Comparison of ENCODE assay signal across 8 cellular contexts in the genomic region with DNA sequence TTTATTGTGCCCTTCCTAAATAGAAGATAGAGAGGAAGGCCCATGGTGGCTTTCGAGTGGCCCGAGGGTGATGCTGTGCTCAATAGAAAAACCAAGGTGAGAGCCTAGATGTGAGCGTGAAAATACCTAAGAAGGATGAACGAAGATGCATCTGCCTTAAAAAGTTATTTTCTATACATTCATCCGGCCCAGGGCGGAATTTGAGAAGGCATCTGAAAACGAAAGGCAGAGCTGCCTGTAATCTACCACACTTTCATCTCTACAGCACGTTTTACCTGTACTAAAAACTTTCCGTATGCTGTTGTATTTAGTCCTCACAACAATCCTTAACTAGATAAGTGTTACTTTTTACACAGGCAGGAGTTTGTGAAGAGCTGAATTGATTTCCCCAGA. TPM values are rescaled to one million over a fixed set of nuclear protein-coding genes. Genes with fewer than 3 reads are reported as not detected.
DNase-seq lines count a peak whose midpoint lies in the region; ATAC-seq and TF ChIP-seq lines count a peak whose summit lies in the region.

No MANE protein-coding gene starts in this region.

- CTCF ChIA-PET in CD8-positive, alpha-beta memory T cell (lab: Charles Lee): interaction anchor here (1.1 kb wide), 1 partner anchor 47 kb away, joined by 4 read pairs; no protein-coding TSS in a partner anchor
- CTCF ChIA-PET in mammary epithelial cell (lab: Charles Lee; ENCODE audit: low non-redundant PET): no interaction called here

- H3K4me3 ChIP-seq in CD8-positive, alpha-beta memory T cell (ENCODE audit: low read length): peak overlapping the region; percentile 50
- peak overlapping the region; percentile 88 to 98 (median 91) for H3K4me3 ChIP-seq in mammary epithelial cell (replicated peaks in 1 of 3; ENCODE audit: insufficient read depth in 1 of 3, low read depth in 2 of 3, low read length in 3 of 3)

- no peaks in the 10 kb centered on the region for H3K27me3 ChIP-seq in CD8-positive, alpha-beta memory T cell (ENCODE audit: insufficient read depth, low read length, poor library complexity, severe bottlenecking)
- no peaks in the 10 kb centered on the region for H3K27me3 ChIP-seq in mammary epithelial cell (ENCODE audit: insufficient read depth, low read length)

- dilution Hi-C loops in mammary epithelial cell (cut with HindIII; ENCODE audit: low sequenced_read_pairs): no loop called here

- H3K4me3 Mint-ChIP-seq in CD8-positive, alpha-beta memory T cell: peak overlapping the region; percentile 78 to 100 (median 99)
- peak overlapping the region; percentile 100 for H3K4me3 Mint-ChIP-seq in neural crest cell

- peak overlapping the region; percentile 98 for H2AFZ ChIP-seq in mammary epithelial cell (ENCODE audit: low read depth, low read length)

- H3K9ac ChIP-seq in mammary epithelial cell (ENCODE audit: insufficient read depth, low read length): peak overlapping the region; percentile 89

- H3K27ac Mint-ChIP-seq in CD8-positive, alpha-beta memory T cell: peak overlapping the region; percentile 36 to 99 (median 86)
- peak overlapping the region; percentile 1 for H3K27ac Mint-ChIP-seq in neural crest cell (ENCODE audit: unreplicated experiment)

- H3K27me3 Mint-ChIP-seq in CD8-positive, alpha-beta memory T cell: no peaks in the 10 kb centered on the region
- H3K27me3 Mint-ChIP-seq in neural crest cell (ENCODE audit: low read depth): no peaks in the 10 kb centered on the region

- H3K4me1 ChIP-seq in CD8-positive, alpha-beta memory T cell (ENCODE audit: insufficient read depth, low read length): peaks cover 8% of the 10 kb centered on the region
- peaks cover 4% of the 10 kb centered on the region for H3K4me1 ChIP-seq in mammary epithelial cell (ENCODE audit: insufficient read depth, low read length)

- no peak for DNase-seq in CD8-positive, alpha-beta memory T cell
- peak; percentile 39 for DNase-seq in NAMALWA (ENCODE audit: low spot score)
- no peak for DNase-seq in mammary epithelial cell
- no peak for DNase-seq in neural crest cell (ENCODE audit: low read depth, low spot score)

- in situ Hi-C loops in mammary epithelial cell (cut with MboI; ENCODE audit: low sequenced_read_pairs in 2 of 2): no loop called here

- H3K4me2 ChIP-seq in mammary epithelial cell (ENCODE audit: insufficient read depth, low read depth, low read length): peak overlapping the region; percentile 95

- no peaks in the 10 kb centered on the region for H4K20me1 ChIP-seq in mammary epithelial cell (ENCODE audit: insufficient read depth, low read length)

- BruUV-seq in mammary epithelial cell (replicated peaks; lab: Mats Ljungman, UMichigan): TSS peak; percentile 33

- intact Hi-C loops in mammary epithelial cell (cut with micrococcal nuclease): no loop called here

- H3K27ac ChIP-seq in CD8-positive, alpha-beta memory T cell (ENCODE audit: low read depth, low read length): peak overlapping the region; percentile 85
- peak overlapping the region; percentile 81 for H3K27ac ChIP-seq in mammary epithelial cell (ENCODE audit: insufficient read depth, low read depth, low read length)

- H3K4me1 Mint-ChIP-seq in CD8-positive, alpha-beta memory T cell: peaks cover 27 to 36% (median 32%) of the 10 kb centered on the region in 3 donors
- H3K4me1 Mint-ChIP-seq in neural crest cell: peaks cover 42% of the 10 kb centered on the region

- TF ChIP-seq CTCF in mammary epithelial cell (conservative IDR thresholded peaks at IDR 0.05 in 1 of 2, IDR thresholded peaks at IDR 0.05 in 1 of 2; ENCODE audit: extremely low read depth in 1 of 2, insufficient read depth in 1 of 2, low read depth in 1 of 2, low read length in 2 of 2): no peak
- no peak for TF ChIP-seq CTCF in neural crest cell (conservative IDR thresholded peaks at IDR 0.05)

- H3K9me3 ChIP-seq in CD8-positive, alpha-beta memory T cell (ENCODE audit: low read length): no peaks in the 10 kb centered on the region
- H3K9me3 ChIP-seq in mammary epithelial cell (replicated peaks; ENCODE audit: insufficient read depth, low read length): no peaks in the 10 kb centered on the region

- H3K36me3 Mint-ChIP-seq in CD8-positive, alpha-beta memory T cell: peaks cover 0 to 43% (median 4%) of the 10 kb centered on the region in 3 donors
- H3K36me3 Mint-ChIP-seq in neural crest cell (ENCODE audit: low read depth): peaks cover 5% of the 10 kb centered on the region

- POLR2A ChIA-PET in CD8-positive, alpha-beta memory T cell (lab: Charles Lee): interaction anchor here (0.9 to 1.0 kb wide), 2 partner anchors 8 to 823 kb away, joined by 3 read pairs; partner anchors contain the start of gene COPS2

- no peaks in the 10 kb centered on the region for H3K36me3 ChIP-seq in CD8-positive, alpha-beta memory T cell (ENCODE audit: insufficient read depth, low read length)
- peaks cover 9% of the 10 kb centered on the region for H3K36me3 ChIP-seq in mammary epithelial cell (ENCODE audit: insufficient read depth, low read length)

- 11% methylated on average over 9 of the region's 9 CpGs for WGBS in mammary epithelial cell (ENCODE audit: low coverage, missing lambda C conversion rate)

- ATAC-seq in GM18909 (IDR thresholded peaks at IDR 0.05; ENCODE audit: poor library complexity, unreplicated experiment) (no peak), HG02840 (IDR thresholded peaks at IDR 0.05; ENCODE audit: low FRiP score, unreplicated experiment) (no peak), GM21515 (IDR thresholded peaks at IDR 0.05; ENCODE audit: unreplicated experiment) (no peak), GM18519 (IDR thresholded peaks at IDR 0.05; ENCODE audit: low FRiP score, unreplicated experiment) (no peak)

- peaks cover 56% of the 10 kb centered on the region for H3K79me2 ChIP-seq in mammary epithelial cell (ENCODE audit: insufficient read depth, low read length)

- H3K9me3 Mint-ChIP-seq in CD8-positive, alpha-beta memory T cell: no peaks in the 10 kb centered on the region
- no peaks in the 10 kb centered on the region for H3K9me3 Mint-ChIP-seq in neural crest cell

RNA-seq across cellular contexts. Expression of gene DUT, which starts 1.4 kb away (rescaled TPM):
- 100 to 1,000 TPM; 397 to 413 TPM for total RNA-seq in CD8-positive, alpha-beta memory T cell
- 136 TPM for polyA plus RNA-seq in CD8-positive, alpha-beta memory T cell
- total RNA-seq in mammary epithelial cell (100 to 1,000 TPM in 1 of 2 donors, 10 to 100 TPM in 1; 46.2 to 128 TPM), neural crest cell (132 and 137 TPM in 2 replicates)
- 60.7 TPM for polyA plus RNA-seq in mammary epithelial cell
- 10.1 TPM for polyA minus RNA-seq in mammary epithelial cell
